ENCODE assay signal across 27 cellular contexts in the genomic region with DNA sequence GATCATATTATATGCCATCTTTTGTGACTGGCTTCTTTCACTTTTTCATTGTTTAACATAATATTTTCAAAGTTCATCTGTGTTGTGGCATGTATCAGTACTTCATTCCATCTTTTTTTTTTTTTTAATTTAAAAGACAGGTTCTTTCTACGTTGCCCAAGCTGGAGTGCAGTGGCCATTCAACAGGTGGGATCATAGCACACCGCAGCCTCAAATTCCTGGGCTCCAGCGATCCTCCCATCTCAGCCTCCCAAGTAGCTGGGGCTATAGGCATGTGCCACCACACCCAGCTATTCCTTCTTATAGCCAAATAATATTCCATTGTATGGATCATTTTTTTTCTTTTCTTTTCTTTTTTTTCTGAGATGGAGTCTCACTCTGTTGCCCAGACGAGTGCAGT.
"Had no signal": no experiment of that assay in that cellular context is flagged by ENCODE, and none has a peak within 500 bp of the region (broad histone marks: within the 10 kb centered on the region; RNA-seq: fewer than 3 reads in every experiment).

No MANE protein-coding gene starts in this region.

- H3K36me3 ChIP-seq: colonic mucosa, gastroesophageal sphincter, heart left ventricle, neural progenitor cell, transverse colon, upper lobe of right lung, uterus had no signal

- ATAC-seq: esophagus mucosa, gastroesophageal sphincter, heart left ventricle, left lobe of liver, sciatic nerve, upper lobe of right lung had no signal

- H3K4me1 ChIP-seq: colonic mucosa, gastroesophageal sphincter, heart left ventricle, neural progenitor cell, parathyroid adenoma, transverse colon, upper lobe of right lung, uterus had no signal

- H3K27me3 Mint-ChIP-seq: dendritic cell treated with granulocyte-macrophage colony-stimulating factor and Interleukin-4, amounts not matched to agents 40 ng/mL and 50 ng/mL, for 4 days; memory B cell; progenitor cell of endocrine pancreas had no signal

- H3K4me1 Mint-ChIP-seq: endodermal cell, memory B cell, neural progenitor cell had no signal

- H3K36me3 Mint-ChIP-seq: memory B cell, neural progenitor cell had no signal

- H3K4me3 Mint-ChIP-seq: dendritic cell treated with granulocyte-macrophage colony-stimulating factor and Interleukin-4, amounts not matched to agents 40 ng/mL and 50 ng/mL, for 4 days; endodermal cell; memory B cell; nephron; neural progenitor cell had no signal

- H3K9me3 ChIP-seq: colonic mucosa, gastroesophageal sphincter, heart left ventricle, transverse colon, upper lobe of right lung, uterus had no signal

- H3K4me3 ChIP-seq: colonic mucosa, gastroesophageal sphincter, heart left ventricle, hepatocyte, lung, neural progenitor cell, smooth muscle cell, transverse colon, upper lobe of right lung, uterus had no signal

- H3K9me3 Mint-ChIP-seq: dendritic cell treated with granulocyte-macrophage colony-stimulating factor and Interleukin-4, amounts not matched to agents 40 ng/mL and 50 ng/mL, for 4 days; memory B cell had no signal

- DNase-seq: colonic mucosa; effector CD8-positive, alpha-beta T cell; endodermal cell; heart left ventricle; kidney; stimulated activated CD4-positive, alpha-beta T cell treated with anti-CD3 and anti-CD28 coated beads, Interleukin-12 subunit alpha, Interleukin-12 subunit beta, amount 100 ng/mL, for 4 hours; stimulated activated CD4-positive, alpha-beta T cell treated with anti-CD3 and anti-CD28 coated beads, Interleukin-1b, Interleukin-23, amount 100 ng/mL, for 48 hours; stimulated activated CD4-positive, alpha-beta T cell treated with anti-CD3 and anti-CD28 coated beads, Interleukin-4, amount 100 ng/mL, for 1 hour; stimulated activated CD8-positive, alpha-beta memory T cell treated with anti-CD3 and anti-CD28 coated beads, Interleukin-4, amount 100 ng/mL, for 48 hours; stimulated activated naive CD4-positive, alpha-beta T cell; substantia nigra; transverse colon; upper lobe of right lung; uterus had no signal

- H3K27ac Mint-ChIP-seq: dendritic cell treated with granulocyte-macrophage colony-stimulating factor and Interleukin-4, amounts not matched to agents 40 ng/mL and 50 ng/mL, for 4 days; endodermal cell; memory B cell; nephron; neural progenitor cell; progenitor cell of endocrine pancreas had no signal

- H3K27ac ChIP-seq: colonic mucosa, gastroesophageal sphincter, heart left ventricle, hepatocyte, neural progenitor cell, parathyroid adenoma, transverse colon, upper lobe of right lung, uterus had no signal
